In the genomic region with DNA sequence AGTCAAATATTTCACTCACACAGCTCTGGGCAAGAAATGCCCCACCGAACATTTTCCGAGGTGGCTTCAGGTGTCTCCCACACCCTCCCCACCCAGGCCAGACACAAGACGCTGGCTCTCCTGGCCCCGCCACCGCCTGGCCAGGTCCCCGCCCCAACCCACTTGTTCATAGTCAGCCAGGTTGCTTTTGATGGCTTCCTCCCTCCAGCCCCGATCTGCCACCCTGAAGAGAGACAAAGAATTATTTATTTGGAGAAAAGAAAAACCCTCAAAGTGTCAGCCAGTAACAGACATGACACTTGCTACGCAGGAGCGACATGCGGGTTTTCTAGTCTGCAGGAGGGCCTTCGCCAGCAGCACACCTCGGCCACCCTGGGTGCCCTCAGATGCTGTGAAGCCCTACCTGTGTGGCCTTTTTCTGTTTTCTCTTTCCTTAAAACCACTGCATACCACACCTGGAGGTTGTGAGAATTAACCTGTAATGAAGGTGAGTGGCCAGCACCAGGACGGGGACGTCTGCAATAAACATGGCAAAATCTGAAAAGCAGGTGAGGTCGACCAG, we compare ENCODE assay signal across 1 cellular context.
TF ChIP-seq lines count a peak whose summit lies in the region.

No MANE protein-coding gene starts in this region.

TF ChIP-seq in WTC11, 78 proteins besides CTCF, POLR2A, EP300 and RAD21 (continued from another document):
- TF ChIP-seq CDX4 (CRISPR knock-in tag; IDR thresholded peaks at IDR 0.05; ENCODE audit: borderline replicate concordance) (no peak), NFE2L1 (CRISPR knock-in tag; IDR thresholded peaks at IDR 0.05) (no peak)
